Comparison of ENCODE assay signal across 9 cellular contexts in genomic region chr9:106861585-106862114, GRCh38. TPM values are rescaled to one million over a fixed set of nuclear protein-coding genes. Genes with fewer than 3 reads are reported as not detected.
A peak's percentile ranks its signal among the peaks of the same experiment; 100 is the strongest.
DNase-seq lines count a peak whose midpoint lies in the region; ATAC-seq, FAIRE-seq and TF ChIP-seq lines count a peak whose summit lies in the region.
"Had no signal": no experiment of that assay in that cellular context is flagged by ENCODE, and none has a peak within 500 bp of the region (broad histone marks: within the 10 kb centered on the region; RNA-seq: fewer than 3 reads in every experiment).

No MANE protein-coding gene starts in this region.

- no peaks in the 10 kb centered on the region for H3K9me3 Mint-ChIP-seq in nephron

- H3K9me3 ChIP-seq in A673 (ENCODE audit: low read depth, low read length, poor library complexity, severe bottlenecking) = no peaks in the 10 kb centered on the region

- POLR2A ChIA-PET in A673 (lab: Charles Lee; ENCODE audit: low non-redundant PET) = no interaction called here

- H3K4me1 Mint-ChIP-seq in nephron = peaks cover 26% of the 10 kb centered on the region

- no peak for ATAC-seq in GM21619 (IDR thresholded peaks at IDR 0.05; ENCODE audit: unreplicated experiment)

- peak overlapping the region; percentile 79 for H3K4me3 ChIP-seq in A673 (ENCODE audit: low read depth, low read length, poor library complexity, severe bottlenecking)
- peak overlapping the region; percentile 85 for H3K4me3 ChIP-seq in Jurkat, Clone E6-1 (ENCODE audit: low read length)

- DNase-seq in A673 (ENCODE audit: low spot score) (no peak), epithelial cell of prostate (ENCODE audit: low read depth, low spot score) (no peak), urothelium cell line (ENCODE audit: low spot score) (no peak), DMS79 (lab: John Stamatoyannopoulos, UW) (no peak), NCI-H2107 treated with DMSO at 0.1 percent for 48 hours (lab: John Stamatoyannopoulos, UW; ENCODE audit: unreplicated experiment) (no peak)
- no peak for DNase-seq in Jurkat, Clone E6-1 (ENCODE audit: low read depth, low spot score)
- DNase-seq: effector CD8-positive, alpha-beta T cell had no signal

- peaks cover 5% of the 10 kb centered on the region for H3K36me3 Mint-ChIP-seq in nephron (ENCODE audit: low read depth)

- peak overlapping the region; percentile 93 to 99 (median 98) for H3K27ac Mint-ChIP-seq in nephron

- H3K27me3 ChIP-seq in A673 (replicated peaks; ENCODE audit: insufficient read depth, low read depth, low read length, poor library complexity) = peaks cover 39% of the 10 kb centered on the region

- TF ChIP-seq CTCF in A673 (conservative IDR thresholded peaks at IDR 0.05; ENCODE audit: low read depth, low read length) = no peak
- no peak for TF ChIP-seq CTCF in nephron (IDR thresholded peaks at IDR 0.05; ENCODE audit: unreplicated experiment in 3 of 3)

- CTCF ChIA-PET in A673 (lab: Charles Lee) = no interaction called here

- peaks cover 5% of the 10 kb centered on the region for H3K4me1 ChIP-seq in A673 (ENCODE audit: insufficient read depth, low read length, poor library complexity, severe bottlenecking)

- BruUV-seq in A673 (replicated peaks; lab: Mats Ljungman, UMichigan) = no TSS peak

- no peak for FAIRE-seq in urothelium cell line (lab: Jason Lieb, UNC)

- no peaks in the 10 kb centered on the region for H3K36me3 ChIP-seq in A673 (ENCODE audit: insufficient read depth, low read length, poor library complexity, severe bottlenecking)

- peaks cover 23% of the 10 kb centered on the region for H3K27me3 Mint-ChIP-seq in nephron (ENCODE audit: low read depth)

- H3K27ac ChIP-seq in A673 (ENCODE audit: low read depth, low read length, poor library complexity, severe bottlenecking) (no peak overlapping the region), epithelial cell of prostate (peak overlapping the region; percentile 85)

- intact Hi-C loops in A673 (cut with micrococcal nuclease; ENCODE audit: unreplicated experiment) = loop anchor here (5.0 kb wide), 3 partner anchors 61 to 276 kb away; no protein-coding TSS in a partner anchor

- peak overlapping the region; percentile 93 to 95 (median 94) for H3K4me3 Mint-ChIP-seq in nephron

RNA-seq across cellular contexts. Expression of gene ZNF462, which starts 1.3 kb away (rescaled TPM):
- total RNA-seq in A673 (2021) = 38.4 and 40.5 TPM in 2 replicates
- 2.8 TPM for polyA plus RNA-seq in Jurkat, Clone E6-1 (2012; ENCODE audit: insufficient read depth, insufficient read length)
